ENCODE assay signal across 8 cellular contexts in the genomic region with DNA sequence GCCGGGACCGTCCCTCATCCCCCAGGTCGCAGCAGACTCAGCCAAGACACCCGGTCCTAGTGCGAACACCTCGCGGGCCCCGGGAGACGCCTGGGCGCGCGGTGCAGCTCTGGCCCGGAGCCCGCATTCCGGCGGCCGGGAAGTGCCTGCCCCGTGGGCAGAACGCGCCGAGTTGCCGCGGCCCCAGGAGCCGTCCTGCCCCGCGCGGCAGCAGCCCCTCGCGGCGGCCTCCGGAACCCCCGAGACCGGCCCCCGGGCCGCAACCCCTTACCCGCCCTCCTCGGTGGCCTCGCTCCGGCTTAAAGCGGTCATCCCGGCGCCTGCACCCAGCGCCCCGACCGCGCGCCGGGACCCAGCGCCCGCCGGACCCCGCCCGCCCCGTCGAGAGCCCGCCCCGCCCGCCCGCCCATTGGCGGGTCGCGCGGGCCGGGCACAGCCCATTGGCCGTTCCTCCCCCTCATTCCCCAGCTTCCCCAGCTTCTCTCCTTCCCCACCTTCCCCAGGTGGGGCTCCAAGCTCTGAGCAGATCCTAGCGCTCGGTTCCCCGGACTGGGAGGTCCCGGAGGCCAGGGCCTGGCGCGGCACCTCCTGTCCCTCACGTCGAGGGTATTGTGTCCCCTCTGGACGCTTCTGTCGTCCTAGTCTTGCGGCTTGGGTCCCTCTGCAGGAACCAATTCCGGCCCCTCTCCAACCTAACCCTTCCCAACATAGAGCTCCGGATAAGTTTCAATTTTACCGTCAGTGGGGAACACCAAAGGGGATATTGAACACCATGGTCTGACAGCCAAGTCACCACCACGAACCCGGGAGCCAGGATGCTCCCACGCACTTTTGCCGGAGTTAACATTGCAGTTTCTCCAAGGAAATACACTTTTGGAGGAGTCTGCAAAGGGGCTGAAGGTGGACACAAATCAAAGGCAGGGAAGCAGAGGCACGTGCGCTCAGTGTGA. TPM values are rescaled to one million over a fixed set of nuclear protein-coding genes. Genes with fewer than 3 reads are reported as not detected.
DNase-seq lines count a peak whose midpoint lies in the region; ATAC-seq and TF ChIP-seq lines count a peak whose summit lies in the region.

GRAMD2A (minus strand) TSS at position 328 of the 950 bp plus-strand sequence.

- ATAC-seq in GM21723 (IDR thresholded peaks at IDR 0.05; ENCODE audit: unreplicated experiment) (peak; percentile 41), T-helper 17 cell (peak; percentile 45), GM19324 (IDR thresholded peaks at IDR 0.05; ENCODE audit: low FRiP score, unreplicated experiment) (no peak), HG02571 (IDR thresholded peaks at IDR 0.05; ENCODE audit: unreplicated experiment) (no peak)
- ATAC-seq in effector memory CD8-positive, alpha-beta T cell (replicated peaks): peak; percentile 40

- TF ChIP-seq CTCF in BE2C (IDR thresholded peaks at IDR 0.05; ENCODE audit: low read depth, low read length): no peak

- no peaks in the 10 kb centered on the region for H3K4me1 ChIP-seq in BE2C
- H3K4me1 ChIP-seq in mesodermal cell (ENCODE audit: control insufficient read depth, insufficient read depth, low read length, poor library complexity, severe bottlenecking): peaks cover 7% of the 10 kb centered on the region
- H3K4me1 ChIP-seq in subcutaneous abdominal adipose tissue (ENCODE audit: control insufficient read depth in 5 of 5, insufficient read depth in 5 of 5, low read length in 5 of 5): peaks cover 2 to 35% (median 18%) of the 10 kb centered on the region in 5 donors

- peak within 1 kb of the TSS; percentile 81 for H3K4me3 Mint-ChIP-seq in T-helper 17 cell
- peak within 1 kb of the TSS; percentile 66 to 69 for H3K4me3 Mint-ChIP-seq in effector memory CD8-positive, alpha-beta T cell

- H3K9me3 ChIP-seq in BE2C (no peaks in the 10 kb centered on the region), T-helper 17 cell (ENCODE audit: control insufficient read depth, low read length, poor library complexity, severe bottlenecking) (no peaks in the 10 kb centered on the region), mesodermal cell (ENCODE audit: control insufficient read depth, low read length) (no peaks in the 10 kb centered on the region), subcutaneous abdominal adipose tissue (ENCODE audit: control insufficient read depth in 5 of 5, low read length in 5 of 5) (no peaks in the 10 kb centered on the region)

- peaks cover 13% of the 10 kb centered on the region for H3K27me3 Mint-ChIP-seq in T-helper 17 cell
- H3K27me3 Mint-ChIP-seq in effector memory CD8-positive, alpha-beta T cell: peaks cover 15 to 22% of the 10 kb centered on the region in 2 donors

- H3K4me3 ChIP-seq in BE2C (ENCODE audit: low read depth, low read length): 0 out of 2 replicates have a peak within 1 kb of the TSS, but pooled peaks have one; percentile 15
- peak within 1 kb of the TSS; percentile 23 for H3K4me3 ChIP-seq in mesodermal cell (ENCODE audit: extremely low read depth, insufficient read depth, low read length, poor library complexity, severe bottlenecking)
- H3K4me3 ChIP-seq in subcutaneous abdominal adipose tissue (ENCODE audit: low read depth in 1 of 5, low read length in 5 of 5): peak within 1 kb of the TSS in 4 of 5 donors; percentile 34 to 59 (median 49)

- H3K9me3 Mint-ChIP-seq in effector memory CD8-positive, alpha-beta T cell: no peaks in the 10 kb centered on the region

- WGBS in mesodermal cell (ENCODE audit: insufficient coverage in 2 of 2), 2 experiments: 16 to 24% methylated on average over 33 to 52 of the region's 85 CpGs

- peaks cover under 1% of the 10 kb centered on the region for H3K36me3 Mint-ChIP-seq in T-helper 17 cell (ENCODE audit: low read depth)
- peaks cover 35% of the 10 kb centered on the region for H3K36me3 Mint-ChIP-seq in effector memory CD8-positive, alpha-beta T cell (ENCODE audit: insufficient read depth)

- H3K36me3 ChIP-seq in BE2C (peaks cover 49% of the 10 kb centered on the region), mesodermal cell (ENCODE audit: control insufficient read depth, insufficient read depth, low read length) (peaks cover 45% of the 10 kb centered on the region), subcutaneous abdominal adipose tissue (ENCODE audit: control insufficient read depth in 5 of 5, insufficient read depth in 5 of 5, low read length in 5 of 5) (peaks cover 0 to 43% (median 37%) of the 10 kb centered on the region in 5 donors)

- DNase-seq in BE2C (peak; percentile 61), T-helper 17 cell (no peak)
- DNase-seq in effector memory CD8-positive, alpha-beta T cell: no peak

- H3K4me1 Mint-ChIP-seq in T-helper 17 cell: peaks cover 14% of the 10 kb centered on the region
- peaks cover 4% of the 10 kb centered on the region in 2 donors for H3K4me1 Mint-ChIP-seq in effector memory CD8-positive, alpha-beta T cell (ENCODE audit: low read depth in 2 of 2)

- H3K27me3 ChIP-seq in BE2C: no peaks in the 10 kb centered on the region
- peaks cover 10 to 22% (median 20%) of the 10 kb centered on the region in 5 donors for H3K27me3 ChIP-seq in subcutaneous abdominal adipose tissue (ENCODE audit: control insufficient read depth in 5 of 5, insufficient read depth in 4 of 5, low read length in 5 of 5)

- H3K27ac Mint-ChIP-seq in T-helper 17 cell: no peak within 1 kb of the TSS
- no peak within 1 kb of the TSS for H3K27ac Mint-ChIP-seq in effector memory CD8-positive, alpha-beta T cell

- no peak within 1 kb of the TSS for H3K9ac ChIP-seq in subcutaneous abdominal adipose tissue (ENCODE audit: low read length in 5 of 5)

- no peak within 1 kb of the TSS for H3K27ac ChIP-seq in mesodermal cell (ENCODE audit: low read depth, low read length, severe bottlenecking)
- H3K27ac ChIP-seq in subcutaneous abdominal adipose tissue (ENCODE audit: low read depth, low read length): no peak within 1 kb of the TSS

RNA-seq across cellular contexts. Expression of gene GRAMD2A, which starts in this region (rescaled TPM):
- 0.93 TPM for polyA plus RNA-seq in BE2C (2012; ENCODE audit: insufficient read depth, insufficient read length, low read depth)
- total RNA-seq in T-helper 17 cell: not detected
- not detected for polyA plus RNA-seq in mesodermal cell (2013, experiment 1 of 2)
- 0.66 TPM for polyA plus RNA-seq in mesodermal cell (2013, experiment 2 of 2)

Comparison
In these comparisons a context has a peak if more than half of its experiments do, and no peak if none do; other contexts are left out.
1. Peak in ATAC-seq in T-helper 17 cell; RNA of the gene not detected or under 1 TPM.
2. ATAC-seq: peak in GM21723 (single experiment) and effector memory CD8-positive, alpha-beta T cell (single experiment); none in GM19324 (single experiment) and HG02571 (single experiment).
3. Peak in every context shown above with its lines, with median percentiles within 50 percentile points of each other: H3K4me3 ChIP-seq.